1 cellular context compared by ENCODE assay signal in genomic region chr17:8138672-8139371, GRCh38.
TF ChIP-seq lines count a peak whose summit lies in the region.

No MANE protein-coding gene starts in this region.

TF ChIP-seq in GM12878, 131 proteins besides CTCF, POLR2A, EP300 and RAD21 (continues in another document):
- TF ChIP-seq HSF1 (IDR thresholded peaks at IDR 0.05; ENCODE audit: low read depth, low read length): no peak
- peak; percentile 60; the same call in 1 of the 2 replicates for TF ChIP-seq SMC3 (IDR thresholded peaks at IDR 0.05; ENCODE audit: borderline replicate concordance, low read length)
- no peak for TF ChIP-seq ESRRA (IDR thresholded peaks at IDR 0.05; ENCODE audit: low read length)
- peak; percentile 95 for TF ChIP-seq BACH1 (IDR thresholded peaks at IDR 0.05; ENCODE audit: borderline replicate concordance)
- TF ChIP-seq RELA (IDR thresholded peaks at IDR 0.05; ENCODE audit: borderline replicate concordance, partially characterized antibody): peak; percentile 45
- peak; percentile 96 for TF ChIP-seq MXI1 (IDR thresholded peaks at IDR 0.05; ENCODE audit: low read depth, low read length)
- no peak for TF ChIP-seq KAT2A (conservative IDR thresholded peaks at IDR 0.05; ENCODE audit: control insufficient read depth, low read depth, low read length)
- TF ChIP-seq PAX5 (IDR thresholded peaks at IDR 0.05; ENCODE audit: borderline replicate concordance, low read depth, low read length): peak; percentile 47; the same call in 1 of the 2 replicates
- no peak for TF ChIP-seq MTA2 (IDR thresholded peaks at IDR 0.05; ENCODE audit: low read depth)
- no peak for TF ChIP-seq IRF3 (IDR thresholded peaks at IDR 0.05)
- TF ChIP-seq BCL3 (IDR thresholded peaks at IDR 0.05; ENCODE audit: borderline replicate concordance, insufficient read depth, low read depth, low read length, poor library complexity, severe bottlenecking): no peak
- TF ChIP-seq ZSCAN29 (IDR thresholded peaks at IDR 0.05): peak; percentile 94
- TF ChIP-seq ATF2 (IDR thresholded peaks at IDR 0.05; ENCODE audit: low read length): peak; percentile 29
- no peak for TF ChIP-seq USF2 (IDR thresholded peaks at IDR 0.05; ENCODE audit: borderline replicate concordance, low read depth, low read length)
- no peak for TF ChIP-seq ASH2L (IDR thresholded peaks at IDR 0.05; ENCODE audit: borderline replicate concordance, low read depth)
- TF ChIP-seq HCFC1 (IDR thresholded peaks at IDR 0.05; ENCODE audit: low read length): peak; percentile 28; the same call in 1 of the 2 replicates
- TF ChIP-seq POLR2AphosphoS5 (IDR thresholded peaks at IDR 0.05; ENCODE audit: low read length): peak; percentile 82
- TF ChIP-seq SREBF1 (IDR thresholded peaks at IDR 0.05; ENCODE audit: low read length): no peak
- no peak for TF ChIP-seq RBBP5 (conservative IDR thresholded peaks at IDR 0.05)
- TF ChIP-seq TCF3 (IDR thresholded peaks at IDR 0.05; ENCODE audit: borderline replicate concordance, insufficient read depth, low read depth, low read length): no peak
- peak; percentile 62; the same call in 1 of the 2 replicates for TF ChIP-seq ZBTB40 (IDR thresholded peaks at IDR 0.05; ENCODE audit: borderline replicate concordance)
- TF ChIP-seq RFX5 (IDR thresholded peaks at IDR 0.05; ENCODE audit: low read depth, low read length): no peak
- no peak for TF ChIP-seq ZZZ3 (IDR thresholded peaks at IDR 0.05; ENCODE audit: control insufficient read depth, insufficient read length, low read depth)
- peak; percentile 94 for TF ChIP-seq ZNF207 (IDR thresholded peaks at IDR 0.05; ENCODE audit: borderline replicate concordance)
- no peak for TF ChIP-seq ZNF384 (IDR thresholded peaks at IDR 0.05; ENCODE audit: borderline replicate concordance, low read depth, low read length)
- TF ChIP-seq CBFB (IDR thresholded peaks at IDR 0.05; ENCODE audit: low read depth): no peak; the same call in 1 of the 2 replicates
- peak; percentile 69 for TF ChIP-seq CREM (IDR thresholded peaks at IDR 0.05; ENCODE audit: low read depth)
- TF ChIP-seq ZNF592 (IDR thresholded peaks at IDR 0.05): 0 out of 2 replicates have a peak, but pooled peaks have one; percentile 47
- TF ChIP-seq ZBED1 (IDR thresholded peaks at IDR 0.05; ENCODE audit: borderline replicate concordance): no peak
- no peak for TF ChIP-seq MYB (IDR thresholded peaks at IDR 0.05; ENCODE audit: borderline replicate concordance, low read depth, low read length)
- TF ChIP-seq EZH2 (IDR thresholded peaks at IDR 0.05; ENCODE audit: borderline replicate concordance, control insufficient read depth, low read depth, low read length): no peak
- 0 out of 2 replicates have a peak, but pooled peaks have one; percentile 41 for TF ChIP-seq GATAD2B (conservative IDR thresholded peaks at IDR 0.05; ENCODE audit: low read depth)
- peak; percentile 15; the same call in 1 of the 2 replicates for TF ChIP-seq TCF7 (IDR thresholded peaks at IDR 0.05; ENCODE audit: borderline replicate concordance)
- TF ChIP-seq HDAC6 (IDR thresholded peaks at IDR 0.05; ENCODE audit: unreplicated experiment): no peak
- no peak for TF ChIP-seq SUPT20H (IDR thresholded peaks at IDR 0.05; ENCODE audit: borderline replicate concordance, control insufficient read depth, low read depth, low read length)
- 0 out of 2 replicates have a peak, but pooled peaks have one; percentile 37 for TF ChIP-seq RCOR1 (conservative IDR thresholded peaks at IDR 0.05; ENCODE audit: low read depth, low read length)
- TF ChIP-seq ZNF687 (IDR thresholded peaks at IDR 0.05): no peak; the same call in 1 of the 2 replicates
- TF ChIP-seq BCL11A (IDR thresholded peaks at IDR 0.05; ENCODE audit: low read depth, low read length): no peak
- peak; percentile 47; the same call in 1 of the 2 replicates for TF ChIP-seq FOXK2 (IDR thresholded peaks at IDR 0.05)
